1 cellular context compared by ENCODE assay signal in genomic region chr17:40825596-40825995, GRCh38.
TF ChIP-seq lines count a peak whose summit lies in the region.

No MANE protein-coding gene starts in this region.

TF ChIP-seq in K562, 482 proteins besides CTCF, POLR2A, EP300 and RAD21:
- TF ChIP-seq NFIC (IDR thresholded peaks at IDR 0.05) (peak; percentile 83), ZNF668 (CRISPR knock-in tag; IDR thresholded peaks at IDR 0.05) (no peak), ZNF175 (CRISPR knock-in tag; IDR thresholded peaks at IDR 0.05; ENCODE audit: low read depth) (no peak), HCFC1 (IDR thresholded peaks at IDR 0.05; ENCODE audit: low read depth, low read length) (no peak), ZBTB12 (CRISPR knock-in tag; IDR thresholded peaks at IDR 0.05) (no peak), ZNF592 (IDR thresholded peaks at IDR 0.05) (peak; percentile 63), SMAD3 (CRISPR knock-in tag; conservative IDR thresholded peaks at IDR 0.05) (no peak), FOS (IDR thresholded peaks at IDR 0.05; ENCODE audit: extremely low read depth, insufficient read length) (no peak), RBM22 (IDR thresholded peaks at IDR 0.05; ENCODE audit: low read depth, low read length, poor library complexity, severe bottlenecking) (no peak), ETV5 (CRISPR knock-in tag; IDR thresholded peaks at IDR 0.05; ENCODE audit: low read depth) (no peak), HMBOX1 (IDR thresholded peaks at IDR 0.05) (0 out of 2 replicates have a peak, but pooled peaks have one; percentile 5), GATAD2A (IDR thresholded peaks at IDR 0.05) (peak; percentile 20; the same call in 1 of the 2 replicates), HDAC8 (tag; IDR thresholded peaks at IDR 0.05) (no peak), HNRNPUL1 (IDR thresholded peaks at IDR 0.05; ENCODE audit: low read length) (no peak), ZFP91 (CRISPR knock-in tag; IDR thresholded peaks at IDR 0.05) (no peak)
